Comparison of ENCODE assay signal across 8 cellular contexts in genomic region chr13:26253787-26254582, GRCh38.
DNase-seq lines count a peak whose midpoint lies in the region; ATAC-seq, FAIRE-seq and TF ChIP-seq lines count a peak whose summit lies in the region.

Gene CDK8 (plus strand): TSS chr13:26254129. CDS start chr13:26254642, 513 bp downstream.

- DNase-seq in NCI-H2081 treated with DMSO at 0.1 percent for 48 hours (lab: John Stamatoyannopoulos, UW) (peak; percentile 73), T1000 (lab: John Stamatoyannopoulos, UW) (peak; percentile 78), astrocyte of the hippocampus (ENCODE audit: low read depth, low spot score) (peak; percentile 96), hippocampal formation (lab: John Stamatoyannopoulos, UW) (peak; percentile 93 to 94), retina (peak; percentile 100), D721Med (ENCODE audit: insufficient read length, low spot score) (no peak)

- FAIRE-seq in D721Med (lab: Jason Lieb, UNC), result no peak

- no peak for TF ChIP-seq CTCF in D721Med (IDR thresholded peaks at IDR 0.05; ENCODE audit: insufficient read depth, missing control alignments)

- ATAC-seq in GM18519 (IDR thresholded peaks at IDR 0.05; ENCODE audit: low FRiP score, unreplicated experiment) (peak; percentile 59), HG03045 (IDR thresholded peaks at IDR 0.05; ENCODE audit: unreplicated experiment) (peak; percentile 90)
